In genomic region chr11:32304521-32304920, GRCh38 we compare ENCODE assay signal across 27 cellular contexts.
"Had no signal": no experiment of that assay in that cellular context is flagged by ENCODE, and none has a peak within 500 bp of the region (broad histone marks: within the 10 kb centered on the region; RNA-seq: fewer than 3 reads in every experiment).

No MANE protein-coding gene starts in this region.

- H3K27ac Mint-ChIP-seq: activated CD4-positive, alpha-beta memory T cell treated with anti-CD3 and anti-CD28 coated beads, Interleukin-2, amount 10 ng/mL, durations not matched to agents 7 days and 5 days; activated CD4-positive, alpha-beta T cell treated with anti-CD3 and anti-CD28 coated beads, Interleukin-2, amount 10 ng/mL, durations not matched to agents 7 days and 5 days; activated naive CD4-positive, alpha-beta T cell treated with anti-CD3 and anti-CD28 coated beads, Interleukin-2, amount 10 ng/mL, durations not matched to agents 7 days and 5 days; activated naive CD4-positive, alpha-beta T cell treated with anti-CD3 and anti-CD28 coated beads, Interleukin-2, amount 50 U/mL, for 72 hours; activated naive CD8-positive, alpha-beta T cell treated with anti-CD3 and anti-CD28 coated beads, Interleukin-2, amount 10 ng/mL, durations not matched to agents 7 days and 5 days; activated T-cell treated with anti-CD3 and anti-CD28 coated beads, Interleukin-2, amount 50 U/mL, for 24 hours; activated T-cell treated with anti-CD3 and anti-CD28 coated beads, Interleukin-2, amount 50 U/mL, for 72 hours; brain; WTC11 had no signal

- H3K4me3 Mint-ChIP-seq: activated CD4-positive, alpha-beta memory T cell treated with anti-CD3 and anti-CD28 coated beads, Interleukin-2, amount 10 ng/mL, durations not matched to agents 7 days and 5 days; activated CD4-positive, alpha-beta T cell treated with anti-CD3 and anti-CD28 coated beads, Interleukin-2, amount 10 ng/mL, durations not matched to agents 7 days and 5 days; activated naive CD4-positive, alpha-beta T cell treated with anti-CD3 and anti-CD28 coated beads, Interleukin-2, amount 10 ng/mL, durations not matched to agents 7 days and 5 days; activated naive CD8-positive, alpha-beta T cell treated with anti-CD3 and anti-CD28 coated beads, Interleukin-2, amount 10 ng/mL, durations not matched to agents 7 days and 5 days; activated T-cell treated with anti-CD3 and anti-CD28 coated beads, Interleukin-2, amount 50 U/mL, for 24 hours; activated T-cell treated with anti-CD3 and anti-CD28 coated beads, Interleukin-2, amount 50 U/mL, for 72 hours; brain; WTC11 had no signal

- H3K9me3 Mint-ChIP-seq: activated CD4-positive, alpha-beta memory T cell treated with anti-CD3 and anti-CD28 coated beads, Interleukin-2, amount 10 ng/mL, durations not matched to agents 7 days and 5 days; activated CD4-positive, alpha-beta T cell treated with anti-CD3 and anti-CD28 coated beads, Interleukin-2, amount 10 ng/mL, durations not matched to agents 7 days and 5 days; activated naive CD4-positive, alpha-beta T cell treated with anti-CD3 and anti-CD28 coated beads, Interleukin-2, amount 10 ng/mL, durations not matched to agents 7 days and 5 days; activated naive CD4-positive, alpha-beta T cell treated with anti-CD3 and anti-CD28 coated beads, Interleukin-2, amount 50 U/mL, for 72 hours; activated naive CD8-positive, alpha-beta T cell treated with anti-CD3 and anti-CD28 coated beads, Interleukin-2, amount 10 ng/mL, durations not matched to agents 7 days and 5 days; activated T-cell treated with anti-CD3 and anti-CD28 coated beads, Interleukin-2, amount 50 U/mL, for 24 hours; activated T-cell treated with anti-CD3 and anti-CD28 coated beads, Interleukin-2, amount 50 U/mL, for 72 hours; WTC11 had no signal

- H3K4me3 ChIP-seq: ascending aorta, breast epithelium, cardiac muscle cell, colonic mucosa, esophagus squamous epithelium, heart left ventricle had no signal

- H3K4me1 Mint-ChIP-seq: activated CD4-positive, alpha-beta memory T cell treated with anti-CD3 and anti-CD28 coated beads, Interleukin-2, amount 10 ng/mL, durations not matched to agents 7 days and 5 days; activated CD4-positive, alpha-beta T cell treated with anti-CD3 and anti-CD28 coated beads, Interleukin-2, amount 10 ng/mL, durations not matched to agents 7 days and 5 days; activated naive CD4-positive, alpha-beta T cell treated with anti-CD3 and anti-CD28 coated beads, Interleukin-2, amount 10 ng/mL, durations not matched to agents 7 days and 5 days; activated naive CD8-positive, alpha-beta T cell treated with anti-CD3 and anti-CD28 coated beads, Interleukin-2, amount 10 ng/mL, durations not matched to agents 7 days and 5 days had no signal

- H3K27me3 Mint-ChIP-seq: activated CD4-positive, alpha-beta memory T cell treated with anti-CD3 and anti-CD28 coated beads, Interleukin-2, amount 10 ng/mL, durations not matched to agents 7 days and 5 days; activated CD4-positive, alpha-beta T cell treated with anti-CD3 and anti-CD28 coated beads, Interleukin-2, amount 10 ng/mL, durations not matched to agents 7 days and 5 days; activated naive CD4-positive, alpha-beta T cell treated with anti-CD3 and anti-CD28 coated beads, Interleukin-2, amount 10 ng/mL, durations not matched to agents 7 days and 5 days; activated naive CD8-positive, alpha-beta T cell treated with anti-CD3 and anti-CD28 coated beads, Interleukin-2, amount 10 ng/mL, durations not matched to agents 7 days and 5 days; activated T-cell treated with anti-CD3 and anti-CD28 coated beads, Interleukin-2, amount 50 U/mL, for 24 hours; brain had no signal

- H3K36me3 Mint-ChIP-seq: activated naive CD4-positive, alpha-beta T cell treated with anti-CD3 and anti-CD28 coated beads, Interleukin-2, amount 10 ng/mL, durations not matched to agents 7 days and 5 days; activated naive CD4-positive, alpha-beta T cell treated with anti-CD3 and anti-CD28 coated beads, Interleukin-2, amount 50 U/mL, for 72 hours; activated naive CD8-positive, alpha-beta T cell treated with anti-CD3 and anti-CD28 coated beads, Interleukin-2, amount 10 ng/mL, durations not matched to agents 7 days and 5 days; brain; WTC11 had no signal

- ATAC-seq: activated naive CD4-positive, alpha-beta T cell treated with anti-CD3 and anti-CD28 coated beads, Interleukin-2, amount 50 U/mL, for 72 hours; activated T-cell treated with anti-CD3 and anti-CD28 coated beads, Interleukin-2, amount 50 U/mL, for 72 hours; heart left ventricle; WTC11 had no signal

- DNase-seq: activated CD4-positive, alpha-beta memory T cell treated with anti-CD3 and anti-CD28 coated beads, Interleukin-2, amount 10 ng/mL, durations not matched to agents 7 days and 5 days; activated CD4-positive, alpha-beta T cell treated with anti-CD3 and anti-CD28 coated beads for 1 hour; activated CD4-positive, alpha-beta T cell treated with anti-CD3 and anti-CD28 coated beads for 4 hours; activated CD4-positive, alpha-beta T cell treated with anti-CD3 and anti-CD28 coated beads, Interleukin-2, amount 10 ng/mL, durations not matched to agents 7 days and 5 days; activated CD4-positive, alpha-beta T cell treated with anti-CD3 and anti-CD28 coated beads, Interleukin-2, amount 50 U/mL, for 4 hours; activated CD8-positive, alpha-beta memory T cell treated with anti-CD3 and anti-CD28 coated beads, Interleukin-2, amount 50 U/mL, for 48 hours; activated gamma-delta T cell; activated naive CD4-positive, alpha-beta T cell; activated naive CD4-positive, alpha-beta T cell treated with anti-CD3 and anti-CD28 coated beads, Interleukin-2, amount 10 ng/mL, durations not matched to agents 7 days and 5 days; activated naive CD8-positive, alpha-beta T cell treated with anti-CD3 and anti-CD28 coated beads, Interleukin-2, amount 10 ng/mL, durations not matched to agents 7 days and 5 days; activated T-cell treated with anti-CD3 and anti-CD28 coated beads for 4 hours; activated T-cell treated with anti-CD3 and anti-CD28 coated beads, Interleukin-2, amount 50 U/mL, for 24 hours; activated T-cell treated with anti-CD3 and anti-CD28 coated beads, Interleukin-2, amount 50 U/mL, for 72 hours; central memory CD4-positive, alpha-beta T cell; cerebellar nuclear complex; colonic mucosa; effector CD8-positive, alpha-beta T cell; esophagus squamous epithelium; foreskin melanocyte; heart left ventricle; T-helper 2 cell had no signal
